ENCODE assay signal across 1 cellular context in genomic region chr2:165953655-165954606, GRCh38.
TF ChIP-seq lines count a peak whose summit lies in the region.

Gene TTC21B (minus strand): TSS chr2:165953776. CDS start chr2:165953705, 71 bp downstream.

TF ChIP-seq in HepG2, 621 proteins besides CTCF, POLR2A, EP300 and RAD21 (continued from another document and continues in another):
- TF ChIP-seq ZNF883 (CRISPR knock-in tag; IDR thresholded peaks at IDR 0.05; ENCODE audit: not compliant biosample characterization), result peak; percentile 92
- no peak for TF ChIP-seq PBX2 (CRISPR knock-in tag; IDR thresholded peaks at IDR 0.05)
- TF ChIP-seq ZSCAN20 (CRISPR knock-in tag; IDR thresholded peaks at IDR 0.05; ENCODE audit: borderline replicate concordance), result peak; percentile 67; the same call in 1 of the 2 replicates
- 0 out of 2 replicates have a peak, but pooled peaks have one; percentile 80 for TF ChIP-seq ZNF547 (CRISPR knock-in tag; IDR thresholded peaks at IDR 0.05)
- peak; percentile 72; the same call in 1 of the 2 replicates for TF ChIP-seq TMF1 (CRISPR knock-in tag; IDR thresholded peaks at IDR 0.05; ENCODE audit: low read depth)
- no peak for TF ChIP-seq RFX3 (CRISPR knock-in tag; IDR thresholded peaks at IDR 0.05)
- TF ChIP-seq ETS1 (CRISPR knock-in tag; IDR thresholded peaks at IDR 0.05), result no peak; the same call in none of the 2 replicates
- 0 out of 2 replicates have a peak, but pooled peaks have one; percentile 28 for TF ChIP-seq SAFB2 (CRISPR knock-in tag; IDR thresholded peaks at IDR 0.05; ENCODE audit: borderline replicate concordance, low read depth)
- no peak for TF ChIP-seq MIXL1 (CRISPR knock-in tag; IDR thresholded peaks at IDR 0.05)
- TF ChIP-seq HIC2 (CRISPR knock-in tag; IDR thresholded peaks at IDR 0.05; ENCODE audit: low read depth), result no peak
- TF ChIP-seq HOXA3 (CRISPR knock-in tag; IDR thresholded peaks at IDR 0.05), result peak; percentile 83
- TF ChIP-seq ADNP (CRISPR knock-in tag; IDR thresholded peaks at IDR 0.05), result peak; percentile 58; the same call in 1 of the 2 replicates
- TF ChIP-seq MXD4 (CRISPR knock-in tag; IDR thresholded peaks at IDR 0.05), result peak; percentile 95
- no peak for TF ChIP-seq NBN (conservative IDR thresholded peaks at IDR 0.05)
- TF ChIP-seq, protein P1, sequence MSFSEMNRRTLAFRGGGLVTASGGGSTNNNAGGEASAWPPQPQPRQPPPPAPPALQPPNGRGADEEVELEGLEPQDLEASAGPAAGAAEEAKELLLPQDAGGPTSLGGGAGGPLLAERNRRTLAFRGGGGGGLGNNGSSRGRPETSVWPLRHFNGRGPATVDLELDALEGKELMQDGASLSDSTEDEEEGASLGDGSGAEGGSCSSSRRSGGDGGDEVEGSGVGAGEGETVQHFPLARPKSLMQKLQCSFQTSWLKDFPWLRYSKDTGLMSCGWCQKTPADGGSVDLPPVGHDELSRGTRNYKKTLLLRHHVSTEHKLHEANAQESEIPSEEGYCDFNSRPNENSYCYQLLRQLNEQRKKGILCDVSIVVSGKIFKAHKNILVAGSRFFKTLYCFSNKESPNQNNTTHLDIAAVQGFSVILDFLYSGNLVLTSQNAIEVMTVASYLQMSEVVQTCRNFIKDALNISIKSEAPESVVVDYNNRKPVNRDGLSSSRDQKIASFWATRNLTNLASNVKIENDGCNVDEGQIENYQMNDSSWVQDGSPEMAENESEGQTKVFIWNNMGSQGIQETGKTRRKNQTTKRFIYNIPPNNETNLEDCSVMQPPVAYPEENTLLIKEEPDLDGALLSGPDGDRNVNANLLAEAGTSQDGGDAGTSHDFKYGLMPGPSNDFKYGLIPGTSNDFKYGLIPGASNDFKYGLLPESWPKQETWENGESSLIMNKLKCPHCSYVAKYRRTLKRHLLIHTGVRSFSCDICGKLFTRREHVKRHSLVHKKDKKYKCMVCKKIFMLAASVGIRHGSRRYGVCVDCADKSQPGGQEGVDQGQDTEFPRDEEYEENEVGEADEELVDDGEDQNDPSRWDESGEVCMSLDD (CRISPR knock-in tag; IDR thresholded peaks at IDR 0.05; ENCODE audit: borderline replicate concordance), result peak; percentile 69; the same call in 1 of the 2 replicates
- TF ChIP-seq, protein P2, sequence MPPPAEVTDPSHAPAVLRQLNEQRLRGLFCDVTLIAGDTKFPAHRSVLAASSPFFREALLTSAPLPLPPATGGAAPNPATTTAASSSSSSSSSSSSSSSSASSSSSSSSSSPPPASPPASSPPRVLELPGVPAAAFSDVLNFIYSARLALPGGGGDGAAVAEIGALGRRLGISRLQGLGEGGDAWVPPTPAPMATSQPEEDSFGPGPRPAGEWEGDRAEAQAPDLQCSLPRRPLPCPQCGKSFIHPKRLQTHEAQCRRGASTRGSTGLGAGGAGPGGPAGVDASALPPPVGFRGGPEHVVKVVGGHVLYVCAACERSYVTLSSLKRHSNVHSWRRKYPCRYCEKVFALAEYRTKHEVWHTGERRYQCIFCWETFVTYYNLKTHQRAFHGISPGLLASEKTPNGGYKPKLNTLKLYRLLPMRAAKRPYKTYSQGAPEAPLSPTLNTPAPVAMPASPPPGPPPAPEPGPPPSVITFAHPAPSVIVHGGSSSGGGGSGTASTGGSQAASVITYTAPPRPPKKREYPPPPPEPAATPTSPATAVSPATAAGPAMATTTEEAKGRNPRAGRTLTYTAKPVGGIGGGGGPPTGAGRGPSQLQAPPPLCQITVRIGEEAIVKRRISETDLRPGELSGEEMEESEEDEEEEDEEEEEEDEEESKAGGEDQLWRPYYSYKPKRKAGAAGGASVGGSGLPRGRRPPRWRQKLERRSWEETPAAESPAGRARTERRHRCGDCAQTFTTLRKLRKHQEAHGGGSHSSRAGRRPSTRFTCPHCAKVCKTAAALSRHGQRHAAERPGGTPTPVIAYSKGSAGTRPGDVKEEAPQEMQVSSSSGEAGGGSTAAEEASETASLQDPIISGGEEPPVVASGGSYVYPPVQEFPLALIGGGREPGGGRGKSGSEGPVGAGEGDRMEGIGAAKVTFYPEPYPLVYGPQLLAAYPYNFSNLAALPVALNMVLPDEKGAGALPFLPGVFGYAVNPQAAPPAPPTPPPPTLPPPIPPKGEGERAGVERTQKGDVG (CRISPR knock-in tag; IDR thresholded peaks at IDR 0.05; ENCODE audit: borderline replicate concordance), result peak; percentile 86
- TF ChIP-seq, protein P3, sequence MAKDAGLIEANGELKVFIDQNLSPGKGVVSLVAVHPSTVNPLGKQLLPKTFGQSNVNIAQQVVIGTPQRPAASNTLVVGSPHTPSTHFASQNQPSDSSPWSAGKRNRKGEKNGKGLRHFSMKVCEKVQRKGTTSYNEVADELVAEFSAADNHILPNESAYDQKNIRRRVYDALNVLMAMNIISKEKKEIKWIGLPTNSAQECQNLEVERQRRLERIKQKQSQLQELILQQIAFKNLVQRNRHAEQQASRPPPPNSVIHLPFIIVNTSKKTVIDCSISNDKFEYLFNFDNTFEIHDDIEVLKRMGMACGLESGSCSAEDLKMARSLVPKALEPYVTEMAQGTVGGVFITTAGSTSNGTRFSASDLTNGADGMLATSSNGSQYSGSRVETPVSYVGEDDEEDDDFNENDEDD (CRISPR knock-in tag; IDR thresholded peaks at IDR 0.05; ENCODE audit: borderline replicate concordance), result peak; percentile 98
- TF ChIP-seq, protein P4, sequence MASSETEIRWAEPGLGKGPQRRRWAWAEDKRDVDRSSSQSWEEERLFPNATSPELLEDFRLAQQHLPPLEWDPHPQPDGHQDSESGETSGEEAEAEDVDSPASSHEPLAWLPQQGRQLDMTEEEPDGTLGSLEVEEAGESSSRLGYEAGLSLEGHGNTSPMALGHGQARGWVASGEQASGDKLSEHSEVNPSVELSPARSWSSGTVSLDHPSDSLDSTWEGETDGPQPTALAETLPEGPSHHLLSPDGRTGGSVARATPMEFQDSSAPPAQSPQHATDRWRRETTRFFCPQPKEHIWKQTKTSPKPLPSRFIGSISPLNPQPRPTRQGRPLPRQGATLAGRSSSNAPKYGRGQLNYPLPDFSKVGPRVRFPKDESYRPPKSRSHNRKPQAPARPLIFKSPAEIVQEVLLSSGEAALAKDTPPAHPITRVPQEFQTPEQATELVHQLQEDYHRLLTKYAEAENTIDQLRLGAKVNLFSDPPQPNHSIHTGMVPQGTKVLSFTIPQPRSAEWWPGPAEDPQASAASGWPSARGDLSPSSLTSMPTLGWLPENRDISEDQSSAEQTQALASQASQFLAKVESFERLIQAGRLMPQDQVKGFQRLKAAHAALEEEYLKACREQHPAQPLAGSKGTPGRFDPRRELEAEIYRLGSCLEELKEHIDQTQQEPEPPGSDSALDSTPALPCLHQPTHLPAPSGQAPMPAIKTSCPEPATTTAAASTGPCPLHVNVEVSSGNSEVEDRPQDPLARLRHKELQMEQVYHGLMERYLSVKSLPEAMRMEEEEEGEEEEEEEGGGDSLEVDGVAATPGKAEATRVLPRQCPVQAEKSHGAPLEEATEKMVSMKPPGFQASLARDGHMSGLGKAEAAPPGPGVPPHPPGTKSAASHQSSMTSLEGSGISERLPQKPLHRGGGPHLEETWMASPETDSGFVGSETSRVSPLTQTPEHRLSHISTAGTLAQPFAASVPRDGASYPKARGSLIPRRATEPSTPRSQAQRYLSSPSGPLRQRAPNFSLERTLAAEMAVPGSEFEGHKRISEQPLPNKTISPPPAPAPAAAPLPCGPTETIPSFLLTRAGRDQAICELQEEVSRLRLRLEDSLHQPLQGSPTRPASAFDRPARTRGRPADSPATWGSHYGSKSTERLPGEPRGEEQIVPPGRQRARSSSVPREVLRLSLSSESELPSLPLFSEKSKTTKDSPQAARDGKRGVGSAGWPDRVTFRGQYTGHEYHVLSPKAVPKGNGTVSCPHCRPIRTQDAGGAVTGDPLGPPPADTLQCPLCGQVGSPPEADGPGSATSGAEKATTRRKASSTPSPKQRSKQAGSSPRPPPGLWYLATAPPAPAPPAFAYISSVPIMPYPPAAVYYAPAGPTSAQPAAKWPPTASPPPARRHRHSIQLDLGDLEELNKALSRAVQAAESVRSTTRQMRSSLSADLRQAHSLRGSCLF (CRISPR knock-in tag; IDR thresholded peaks at IDR 0.05; ENCODE audit: borderline replicate concordance), result peak; percentile 70; the same call in 1 of the 2 replicates
- TF ChIP-seq, protein P5, sequence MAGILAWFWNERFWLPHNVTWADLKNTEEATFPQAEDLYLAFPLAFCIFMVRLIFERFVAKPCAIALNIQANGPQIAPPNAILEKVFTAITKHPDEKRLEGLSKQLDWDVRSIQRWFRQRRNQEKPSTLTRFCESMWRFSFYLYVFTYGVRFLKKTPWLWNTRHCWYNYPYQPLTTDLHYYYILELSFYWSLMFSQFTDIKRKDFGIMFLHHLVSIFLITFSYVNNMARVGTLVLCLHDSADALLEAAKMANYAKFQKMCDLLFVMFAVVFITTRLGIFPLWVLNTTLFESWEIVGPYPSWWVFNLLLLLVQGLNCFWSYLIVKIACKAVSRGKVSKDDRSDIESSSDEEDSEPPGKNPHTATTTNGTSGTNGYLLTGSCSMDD (CRISPR knock-in tag; IDR thresholded peaks at IDR 0.05), result no peak
- TF ChIP-seq MYC (CRISPR knock-in tag; IDR thresholded peaks at IDR 0.05; ENCODE audit: borderline replicate concordance), result peak; percentile 92
- TF ChIP-seq, protein P6, sequence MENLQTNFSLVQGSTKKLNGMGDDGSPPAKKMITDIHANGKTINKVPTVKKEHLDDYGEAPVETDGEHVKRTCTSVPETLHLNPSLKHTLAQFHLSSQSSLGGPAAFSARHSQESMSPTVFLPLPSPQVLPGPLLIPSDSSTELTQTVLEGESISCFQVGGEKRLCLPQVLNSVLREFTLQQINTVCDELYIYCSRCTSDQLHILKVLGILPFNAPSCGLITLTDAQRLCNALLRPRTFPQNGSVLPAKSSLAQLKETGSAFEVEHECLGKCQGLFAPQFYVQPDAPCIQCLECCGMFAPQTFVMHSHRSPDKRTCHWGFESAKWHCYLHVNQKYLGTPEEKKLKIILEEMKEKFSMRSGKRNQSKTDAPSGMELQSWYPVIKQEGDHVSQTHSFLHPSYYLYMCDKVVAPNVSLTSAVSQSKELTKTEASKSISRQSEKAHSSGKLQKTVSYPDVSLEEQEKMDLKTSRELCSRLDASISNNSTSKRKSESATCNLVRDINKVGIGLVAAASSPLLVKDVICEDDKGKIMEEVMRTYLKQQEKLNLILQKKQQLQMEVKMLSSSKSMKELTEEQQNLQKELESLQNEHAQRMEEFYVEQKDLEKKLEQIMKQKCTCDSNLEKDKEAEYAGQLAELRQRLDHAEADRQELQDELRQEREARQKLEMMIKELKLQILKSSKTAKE (CRISPR knock-in tag; IDR thresholded peaks at IDR 0.05; ENCODE audit: borderline replicate concordance), result peak; percentile 67; the same call in 1 of the 2 replicates
- no peak for TF ChIP-seq ZNF296 (CRISPR knock-in tag; conservative IDR thresholded peaks at IDR 0.05)
- TF ChIP-seq PRDM4 (CRISPR knock-in tag; IDR thresholded peaks at IDR 0.05; ENCODE audit: borderline replicate concordance), result no peak
- TF ChIP-seq ZNF775 (CRISPR knock-in tag; IDR thresholded peaks at IDR 0.05; ENCODE audit: borderline replicate concordance), result no peak
- peak; percentile 57; the same call in 1 of the 2 replicates for TF ChIP-seq ZNF451 (CRISPR knock-in tag; IDR thresholded peaks at IDR 0.05)
- TF ChIP-seq, protein P7, sequence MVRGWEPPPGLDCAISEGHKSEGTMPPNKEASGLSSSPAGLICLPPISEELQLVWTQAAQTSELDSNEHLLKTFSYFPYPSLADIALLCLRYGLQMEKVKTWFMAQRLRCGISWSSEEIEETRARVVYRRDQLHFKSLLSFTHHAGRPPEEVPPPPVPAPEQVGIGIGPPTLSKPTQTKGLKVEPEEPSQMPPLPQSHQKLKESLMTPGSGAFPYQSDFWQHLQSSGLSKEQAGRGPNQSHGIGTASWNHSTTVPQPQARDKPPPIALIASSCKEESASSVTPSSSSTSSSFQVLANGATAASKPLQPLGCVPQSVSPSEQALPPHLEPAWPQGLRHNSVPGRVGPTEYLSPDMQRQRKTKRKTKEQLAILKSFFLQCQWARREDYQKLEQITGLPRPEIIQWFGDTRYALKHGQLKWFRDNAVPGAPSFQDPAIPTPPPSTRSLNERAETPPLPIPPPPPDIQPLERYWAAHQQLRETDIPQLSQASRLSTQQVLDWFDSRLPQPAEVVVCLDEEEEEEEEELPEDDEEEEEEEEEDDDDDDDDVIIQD (CRISPR knock-in tag; IDR thresholded peaks at IDR 0.05; ENCODE audit: low read depth), result peak; percentile 68
